Comparison of ENCODE assay signal across 12 cellular contexts in the genomic region with DNA sequence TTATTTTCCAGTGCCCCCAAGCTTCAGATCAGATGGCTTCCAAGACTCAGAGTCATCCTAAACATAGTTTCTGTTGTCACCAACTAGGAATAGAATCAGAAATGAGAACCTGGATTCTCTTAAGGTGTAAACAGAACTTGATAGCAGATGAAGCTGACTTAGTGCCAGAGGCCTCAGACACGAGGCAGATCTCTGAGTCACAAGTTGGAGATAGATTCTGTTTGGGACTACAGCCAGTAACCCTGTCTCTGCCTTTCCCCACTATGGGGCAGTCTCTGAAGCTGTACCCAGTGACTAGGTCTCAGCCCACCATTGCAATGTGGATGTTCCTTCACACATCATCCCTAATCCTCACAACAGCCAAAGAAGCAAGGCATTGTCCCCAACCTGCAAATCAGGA. TPM values are rescaled to one million over a fixed set of nuclear protein-coding genes. Genes with fewer than 3 reads are reported as not detected.
DNase-seq lines count a peak whose midpoint lies in the region; ATAC-seq and TF ChIP-seq lines count a peak whose summit lies in the region.
"Had no signal": no experiment of that assay in that cellular context is flagged by ENCODE, and none has a peak within 500 bp of the region (broad histone marks: within the 10 kb centered on the region; RNA-seq: fewer than 3 reads in every experiment).

No MANE protein-coding gene starts in this region.

- no peak overlapping the region for H2AK5ac ChIP-seq in mesenchymal stem cell (ENCODE audit: low read length, severe bottlenecking)

- H3K4me2 ChIP-seq in mesenchymal stem cell (ENCODE audit: low read length, poor library complexity, severe bottlenecking): no peak overlapping the region

- no peak overlapping the region for H2BK5ac ChIP-seq in mesenchymal stem cell (ENCODE audit: low read depth, low read length, poor library complexity, severe bottlenecking)

- no peaks in the 10 kb centered on the region for H3K79me1 ChIP-seq in mesenchymal stem cell (replicated peaks; ENCODE audit: low read length, poor library complexity, severe bottlenecking)

- H3K23ac ChIP-seq in mesenchymal stem cell (ENCODE audit: low read length in 2 of 2): no peak overlapping the region

- no peak overlapping the region for H3K9ac ChIP-seq in mesenchymal stem cell (ENCODE audit: low read length)

- DNase-seq in COLO829 (ENCODE audit: low spot score): peak; percentile 51
- no peak for DNase-seq in Panc1 (ENCODE audit: low read depth, low spot score)
- peak; percentile 91 for DNase-seq in fibroblast of gingiva (ENCODE audit: low read depth)
- DNase-seq in mesenchymal stem cell: peak; percentile 51
- DNase-seq in NCI-H748 treated with DMSO at 0.1 percent for 48 hours (lab: John Stamatoyannopoulos, UW): no peak
- DNase-seq in activated CD4-positive, alpha-beta T cell treated with anti-CD3 and anti-CD28 coated beads, Interleukin-2, amount 50 U/mL, for 48 hours: no peak
- DNase-seq in GDM1 (lab: John Stamatoyannopoulos, UW): no peak
- DNase-seq: activated CD4-positive, alpha-beta T cell treated with anti-CD3 and anti-CD28 coated beads for 48 hours; CD8-positive, alpha-beta T cell; NCI-H524; thyroid gland had no signal

- H2BK120ac ChIP-seq in mesenchymal stem cell (ENCODE audit: low read depth, low read length): no peak overlapping the region

- ATAC-seq in Panc1 (peak; percentile 48; the same call in 1 of the 2 replicates), GM21390 (IDR thresholded peaks at IDR 0.05; ENCODE audit: unreplicated experiment) (no peak)
- ATAC-seq: CD8-positive, alpha-beta T cell had no signal

- H4K91ac ChIP-seq in mesenchymal stem cell (ENCODE audit: low read length): no peak overlapping the region

- H3K4ac ChIP-seq in mesenchymal stem cell (ENCODE audit: low read depth in 1 of 2, low read length in 2 of 2): no peak overlapping the region

- H3K14ac ChIP-seq in mesenchymal stem cell (ENCODE audit: low read length in 2 of 2): no peak overlapping the region

- H3K4me3 ChIP-seq in Panc1 (ENCODE audit: low read depth in 2 of 2, low read length in 2 of 2): no peak overlapping the region
- H3K4me3 ChIP-seq in mesenchymal stem cell (ENCODE audit: insufficient read depth in 1 of 2, low read depth in 1 of 2, low read length in 2 of 2): no peak overlapping the region
- H3K4me3 ChIP-seq: thyroid gland had no signal

- H2AFZ ChIP-seq in mesenchymal stem cell (ENCODE audit: low read depth, low read length): no peak overlapping the region

- H4K8ac ChIP-seq in mesenchymal stem cell (ENCODE audit: low read length): no peak overlapping the region

- intact Hi-C loops in Panc1 (cut with micrococcal nuclease; ENCODE audit: unreplicated experiment): no loop called here

- no peaks in the 10 kb centered on the region for H3K27me3 ChIP-seq in Panc1 (ENCODE audit: control insufficient read depth, insufficient read depth, low read length)
- H3K27me3 ChIP-seq in mesenchymal stem cell (ENCODE audit: control insufficient read depth in 1 of 2, insufficient read depth in 1 of 2, low read length in 2 of 2): no peaks in the 10 kb centered on the region
- H3K27me3 ChIP-seq: thyroid gland had no signal

- no peaks in the 10 kb centered on the region for H3K9me3 ChIP-seq in Panc1 (ENCODE audit: control insufficient read depth, insufficient read depth, low read depth, low read length)
- H3K9me3 ChIP-seq in mesenchymal stem cell (ENCODE audit: control insufficient read depth, low read length): no peaks in the 10 kb centered on the region
- H3K9me3 ChIP-seq: thyroid gland had no signal

- H2BK12ac ChIP-seq in mesenchymal stem cell (ENCODE audit: low read length in 2 of 2): no peak overlapping the region

- no TSS peak for BruUV-seq in Panc1 (replicated peaks; lab: Mats Ljungman, UMichigan)

- peaks cover 4% of the 10 kb centered on the region; the same call in 1 of the 2 replicates for H3K36me3 ChIP-seq in Panc1 (ENCODE audit: control insufficient read depth, insufficient read depth, low read length)
- peaks cover 6 to 8% of the 10 kb centered on the region in 2 experiments for H3K36me3 ChIP-seq in mesenchymal stem cell (ENCODE audit: control insufficient read depth in 1 of 2, insufficient read depth in 2 of 2, low read depth in 1 of 2, low read length in 2 of 2)
- H3K36me3 ChIP-seq: thyroid gland had no signal

- no peak overlapping the region for H2BK15ac ChIP-seq in mesenchymal stem cell (ENCODE audit: low read depth, poor library complexity, severe bottlenecking)

- CTCF ChIA-PET in Panc1 (lab: Charles Lee): interaction anchor here (0.6 kb wide), 1 partner anchor 139 kb away, joined by 6 read pairs; no protein-coding TSS in a partner anchor

- in situ Hi-C loops in Panc1 (cut with HindIII; ENCODE audit: low pct_unique_long_range_greater_than_20kb, low sequenced_read_pairs): loop anchor here (25.0 kb wide), 2 partner anchors 98 to 223 kb away; a partner anchor contains a TSS

- 13% methylated on average over 1 of the region's 1 CpG for WGBS in mesenchymal stem cell

- no peak overlapping the region for H3K27ac ChIP-seq in Panc1 (ENCODE audit: low read length)
- H3K27ac ChIP-seq in mesenchymal stem cell (ENCODE audit: low read length, poor library complexity, severe bottlenecking): no peak overlapping the region
- H3K27ac ChIP-seq: thyroid gland had no signal

- H3K4me1 ChIP-seq in Panc1 (ENCODE audit: control insufficient read depth, insufficient read depth, low read length) (no peaks in the 10 kb centered on the region), mesenchymal stem cell (ENCODE audit: control insufficient read depth, insufficient read depth, low read depth, low read length) (no peaks in the 10 kb centered on the region)
- H3K4me1 ChIP-seq: thyroid gland had no signal

- H3K18ac ChIP-seq in mesenchymal stem cell (ENCODE audit: low read depth in 1 of 2, low read length in 2 of 2): no peak overlapping the region

- no peak for TF ChIP-seq CTCF in Panc1 (IDR thresholded peaks at IDR 0.05)

- POLR2A ChIA-PET in Panc1 (lab: Charles Lee): no interaction called here

RNA-seq across cellular contexts. Expression of a gene that starts 25.4 kb away (rescaled TPM):
- 29.0 TPM for total RNA-seq in Panc1 (2021; ENCODE audit: unreplicated experiment)
- polyA plus RNA-seq in Panc1 (2012; ENCODE audit: insufficient read length): 12.2 TPM
- 3.6 TPM for polyA plus RNA-seq in mesenchymal stem cell (2013, experiment 1 of 2)
- 3.0 TPM for polyA plus RNA-seq in mesenchymal stem cell (2013, experiment 2 of 2)

Comparison
In these comparisons a context has a peak if more than half of its experiments do, and no peak if none do; other contexts are left out.
1. DNase-seq: peak in COLO829 (single experiment), fibroblast of gingiva (single experiment) and mesenchymal stem cell (single experiment); none in Panc1 (single experiment), NCI-H748 treated with DMSO at 0.1 percent for 48 hours (single experiment), activated CD4-positive, alpha-beta T cell treated with anti-CD3 and anti-CD28 coated beads, Interleukin-2, amount 50 U/mL, for 48 hours (0 of 2) and GDM1 (single experiment).